11 cellular contexts compared by ENCODE assay signal in genomic region chr12:80807640-80808288, GRCh38.
DNase-seq lines count a peak whose midpoint lies in the region; ATAC-seq and TF ChIP-seq lines count a peak whose summit lies in the region.
"Had no signal": no experiment of that assay in that cellular context is flagged by ENCODE, and none has a peak within 500 bp of the region (broad histone marks: within the 10 kb centered on the region; RNA-seq: fewer than 3 reads in every experiment).

No MANE protein-coding gene starts in this region.

- no peaks in the 10 kb centered on the region for H3F3A ChIP-seq in PC-3 (ENCODE audit: low read length, unreplicated experiment)

- DNase-seq in PC-3, result peak; percentile 6
- no peak for DNase-seq in glutamatergic neuron
- DNase-seq in NCI-H526 treated with DMSO at 0.1 percent for 48 hours (lab: John Stamatoyannopoulos, UW), result no peak
- no peak for DNase-seq in DMS114 treated with DMSO at 0.1 percent for 48 hours (lab: John Stamatoyannopoulos, UW; ENCODE audit: unreplicated experiment)
- no peak for DNase-seq in activated CD8-positive, alpha-beta memory T cell treated with anti-CD3 and anti-CD28 coated beads for 24 hours

- intact Hi-C loops in PC-3 (cut with micrococcal nuclease), result no loop called here

- POLR2A ChIA-PET in PC-3 (lab: Charles Lee; ENCODE audit: unreplicated experiment), result no interaction called here

- H3K36me3 Mint-ChIP-seq in glutamatergic neuron (ENCODE audit: unreplicated experiment), result peaks cover 8% of the 10 kb centered on the region
- H3K36me3 Mint-ChIP-seq: natural killer cell treated with Interleukin-12 subunit alpha and Interleukin-12 subunit beta and Interleukin-15 and Interleukin-18, amount 100 ng/mL, for 72 hours had no signal

- H3K9me3 Mint-ChIP-seq in glutamatergic neuron (ENCODE audit: unreplicated experiment), result no peaks in the 10 kb centered on the region
- H3K9me3 Mint-ChIP-seq: brain had no signal

- H3K4me2 ChIP-seq in PC-3 (ENCODE audit: low read length), result no peak overlapping the region

- H3K27ac ChIP-seq in PC-3 (ENCODE audit: low read length), result no peak overlapping the region

- H3K36me3 ChIP-seq in PC-3 (ENCODE audit: low read depth, low read length), result no peaks in the 10 kb centered on the region

- no peak overlapping the region for H3K27ac Mint-ChIP-seq in glutamatergic neuron (ENCODE audit: unreplicated experiment)
- H3K27ac Mint-ChIP-seq: brain; natural killer cell treated with Interleukin-12 subunit alpha and Interleukin-12 subunit beta and Interleukin-15 and Interleukin-18, amount 100 ng/mL, for 72 hours; T-helper 2 cell treated with Interferon-gamma antibody and Interleukin-4, amounts not matched to agents 5 μg/mL and 100 μg/mL, for 36 hours had no signal

- no peaks in the 10 kb centered on the region for H3K79me2 ChIP-seq in PC-3 (ENCODE audit: low read length)

- no peak overlapping the region for H2AFZ ChIP-seq in PC-3 (ENCODE audit: low read length)

- no peak overlapping the region for H3K9ac ChIP-seq in PC-3 (ENCODE audit: low read length)

- no peaks in the 10 kb centered on the region for H3K27me3 ChIP-seq in PC-3 (ENCODE audit: low read length)

- no TSS peak for BruUV-seq in PC-3 (replicated peaks; lab: Mats Ljungman, UMichigan)

- CTCF ChIA-PET in PC-3 (lab: Charles Lee), result no interaction called here

- no peak overlapping the region for H3K4me3 Mint-ChIP-seq in glutamatergic neuron (ENCODE audit: unreplicated experiment)
- H3K4me3 Mint-ChIP-seq: brain; natural killer cell treated with Interleukin-12 subunit alpha and Interleukin-12 subunit beta and Interleukin-15 and Interleukin-18, amount 100 ng/mL, for 72 hours; T-helper 2 cell treated with Interferon-gamma antibody and Interleukin-4, amounts not matched to agents 5 μg/mL and 100 μg/mL, for 36 hours had no signal

- H3K9me2 ChIP-seq in PC-3 (replicated peaks; ENCODE audit: low read length), result no peaks in the 10 kb centered on the region

- ATAC-seq in GM18907 (IDR thresholded peaks at IDR 0.05; ENCODE audit: unreplicated experiment) (peak; percentile 84), GM21723 (IDR thresholded peaks at IDR 0.05; ENCODE audit: unreplicated experiment) (peak; percentile 89), HG03159 (IDR thresholded peaks at IDR 0.05; ENCODE audit: unreplicated experiment) (peak; percentile 96), PC-3 (no peak)
- ATAC-seq: natural killer cell treated with Interleukin-12 subunit alpha and Interleukin-12 subunit beta and Interleukin-15 and Interleukin-18, amount 100 ng/mL, for 72 hours had no signal

- H3K4me1 Mint-ChIP-seq in glutamatergic neuron (ENCODE audit: low read depth, unreplicated experiment), result no peaks in the 10 kb centered on the region
- H3K4me1 Mint-ChIP-seq: brain had no signal

- H3K4me3 ChIP-seq in PC-3 (ENCODE audit: low read length), result no peak overlapping the region

- no peaks in the 10 kb centered on the region for H4K20me1 ChIP-seq in PC-3 (ENCODE audit: low read length)

- TF ChIP-seq CTCF in PC-3 (conservative IDR thresholded peaks at IDR 0.05; ENCODE audit: low read depth, low read length), result no peak
- no peak for TF ChIP-seq CTCF in glutamatergic neuron (IDR thresholded peaks at IDR 0.05; ENCODE audit: partially characterized antibody, unreplicated experiment)

- no peaks in the 10 kb centered on the region for H3K27me3 Mint-ChIP-seq in glutamatergic neuron (ENCODE audit: unreplicated experiment)
- H3K27me3 Mint-ChIP-seq: natural killer cell treated with Interleukin-12 subunit alpha and Interleukin-12 subunit beta and Interleukin-15 and Interleukin-18, amount 100 ng/mL, for 72 hours had no signal

- no peaks in the 10 kb centered on the region for H3K4me1 ChIP-seq in PC-3 (ENCODE audit: insufficient read depth, low read length)

- no peaks in the 10 kb centered on the region for H3K9me3 ChIP-seq in PC-3 (ENCODE audit: low read length)
